Comparison of ENCODE assay signal across 13 cellular contexts in genomic region chr12:70754330-70754741, GRCh38.
DNase-seq lines count a peak whose midpoint lies in the region; ATAC-seq and TF ChIP-seq lines count a peak whose summit lies in the region.
"Had no signal": no experiment of that assay in that cellular context is flagged by ENCODE, and none has a peak within 500 bp of the region (broad histone marks: within the 10 kb centered on the region; RNA-seq: fewer than 3 reads in every experiment).

No MANE protein-coding gene starts in this region.

- peaks cover 23% of the 10 kb centered on the region for H3K4me1 Mint-ChIP-seq in neural progenitor cell
- no peaks in the 10 kb centered on the region for H3K4me1 Mint-ChIP-seq in natural killer cell
- H3K4me1 Mint-ChIP-seq in T-helper 2 cell treated with Interferon-gamma antibody and Interleukin-4, amounts not matched to agents 5 μg/mL and 100 μg/mL, for 36 hours (ENCODE audit: low read depth) = peaks cover 10% of the 10 kb centered on the region

- H3K27me3 ChIP-seq in MG63 (no peaks in the 10 kb centered on the region), neural progenitor cell (no peaks in the 10 kb centered on the region), neuronal stem cell (ENCODE audit: control insufficient read depth in 3 of 3, insufficient read depth in 3 of 3, low read depth in 1 of 3, low read length in 3 of 3) (no peaks in the 10 kb centered on the region)
- H3K27me3 ChIP-seq: SJSA1, thyroid gland had no signal

- H3K9ac ChIP-seq in neural progenitor cell (no peak overlapping the region), neuronal stem cell (ENCODE audit: low read depth, low read length, poor library complexity) (no peak overlapping the region)

- no peak overlapping the region for H3K18ac ChIP-seq in neuronal stem cell (ENCODE audit: low read length)

- no peaks in the 10 kb centered on the region for H4K20me1 ChIP-seq in neural progenitor cell (ENCODE audit: low read depth)

- H3K4me1 ChIP-seq in neural progenitor cell = peaks cover 34% of the 10 kb centered on the region
- peaks cover 3 to 8% of the 10 kb centered on the region in 2 donors for H3K4me1 ChIP-seq in neuronal stem cell (ENCODE audit: control insufficient read depth in 2 of 2, insufficient read depth in 1 of 2, low read depth in 1 of 2, low read length in 2 of 2)
- H3K4me1 ChIP-seq: SJSA1, thyroid gland had no signal

- no peak overlapping the region for H2BK15ac ChIP-seq in neuronal stem cell (ENCODE audit: low read length)

- H3K27me3 Mint-ChIP-seq in neural progenitor cell (ENCODE audit: insufficient read depth, low read depth) = no peaks in the 10 kb centered on the region
- H3K27me3 Mint-ChIP-seq in natural killer cell (ENCODE audit: low read depth in 2 of 2) = peaks cover 15 to 37% of the 10 kb centered on the region in 2 donors
- peaks cover 16% of the 10 kb centered on the region for H3K27me3 Mint-ChIP-seq in T-helper 2 cell treated with Interferon-gamma antibody and Interleukin-4, amounts not matched to agents 5 μg/mL and 100 μg/mL, for 36 hours (ENCODE audit: low read depth)

- peak; percentile 75 for DNase-seq in G401 (ENCODE audit: low spot score)
- DNase-seq in MG63 = no peak
- DNase-seq in coronary artery (ENCODE audit: low spot score) = no peak
- no peak for DNase-seq in neural progenitor cell (ENCODE audit: low spot score)
- DNase-seq in natural killer cell = no peak
- no peak for DNase-seq in germinal center (ENCODE audit: low spot score)
- no peak for DNase-seq in neuronal stem cell (ENCODE audit: low spot score)
- DNase-seq in T-helper 2 cell treated with Interferon-gamma antibody and Interleukin-4, amounts not matched to agents 5 μg/mL and 100 μg/mL, for 36 hours (ENCODE audit: low spot score) = no peak
- DNase-seq: activated CD8-positive, alpha-beta T cell treated with anti-CD3 and anti-CD28 coated beads for 36 hours; left cardiac atrium; NCI-H2029; thyroid gland had no signal

- H3K4me3 ChIP-seq in MG63 (peak overlapping the region; percentile 30), coronary artery (peak overlapping the region; percentile 58), neural progenitor cell (no peak overlapping the region), neuronal stem cell (ENCODE audit: low read length in 2 of 2) (no peak overlapping the region)
- H3K4me3 ChIP-seq: SJSA1, thyroid gland had no signal

- ATAC-seq in natural killer cell = no peak
- ATAC-seq: activated CD8-positive, alpha-beta T cell treated with anti-CD3 and anti-CD28 coated beads for 36 hours; left cardiac atrium had no signal

- H2AFZ ChIP-seq in neural progenitor cell (replicated peaks) (peak overlapping the region; percentile 38), neuronal stem cell (ENCODE audit: low read length) (no peak overlapping the region)

- H3K36me3 Mint-ChIP-seq in neural progenitor cell = no peaks in the 10 kb centered on the region
- H3K36me3 Mint-ChIP-seq in natural killer cell = no peaks in the 10 kb centered on the region
- H3K36me3 Mint-ChIP-seq in T-helper 2 cell treated with Interferon-gamma antibody and Interleukin-4, amounts not matched to agents 5 μg/mL and 100 μg/mL, for 36 hours (ENCODE audit: low read depth) = no peaks in the 10 kb centered on the region

- H3K4me3 Mint-ChIP-seq in neural progenitor cell = no peak overlapping the region
- H3K4me3 Mint-ChIP-seq in natural killer cell = no peak overlapping the region
- H3K4me3 Mint-ChIP-seq in T-helper 2 cell treated with Interferon-gamma antibody and Interleukin-4, amounts not matched to agents 5 μg/mL and 100 μg/mL, for 36 hours = no peak overlapping the region
- H3K4me3 Mint-ChIP-seq: activated CD8-positive, alpha-beta T cell treated with anti-CD3 and anti-CD28 coated beads for 36 hours had no signal

- H2BK12ac ChIP-seq in neuronal stem cell (ENCODE audit: low read length) = no peak overlapping the region

- H3K23ac ChIP-seq in neuronal stem cell (ENCODE audit: low read depth, low read length, poor library complexity) = no peak overlapping the region

- no peaks in the 10 kb centered on the region for H3K79me2 ChIP-seq in neural progenitor cell (ENCODE audit: low read depth)

- H3K79me1 ChIP-seq in neuronal stem cell (ENCODE audit: low read depth, low read length) = no peaks in the 10 kb centered on the region

- H3K4me2 ChIP-seq in neural progenitor cell (no peak overlapping the region), neuronal stem cell (ENCODE audit: insufficient read depth, low read length, poor library complexity, severe bottlenecking) (no peak overlapping the region)

- H3K4ac ChIP-seq in neuronal stem cell (ENCODE audit: low read length) = no peak overlapping the region

- no peak overlapping the region for H4K8ac ChIP-seq in neuronal stem cell (ENCODE audit: low read depth, low read length)

- H2BK5ac ChIP-seq in neuronal stem cell (ENCODE audit: low read length) = no peak overlapping the region

- in situ Hi-C loops in G401 (cut with HindIII; ENCODE audit: low sequenced_read_pairs) = no loop called here

- no peak overlapping the region for H3K27ac ChIP-seq in coronary artery
- H3K27ac ChIP-seq in neural progenitor cell = no peak overlapping the region
- H3K27ac ChIP-seq in neuronal stem cell (replicated peaks; ENCODE audit: low read length) = no peak overlapping the region
- H3K27ac ChIP-seq: SJSA1, thyroid gland had no signal

- TF ChIP-seq CTCF in coronary artery (IDR thresholded peaks at IDR 0.05) = no peak
- TF ChIP-seq CTCF in neural progenitor cell (IDR thresholded peaks at IDR 0.05) = no peak
- TF ChIP-seq CTCF in natural killer cell (IDR thresholded peaks at IDR 0.05) = no peak

- no peak overlapping the region for H3K14ac ChIP-seq in neuronal stem cell (ENCODE audit: low read length)

- H4K91ac ChIP-seq in neuronal stem cell (ENCODE audit: low read depth, low read length, poor library complexity) = no peak overlapping the region

- H3K9me3 ChIP-seq in MG63 = no peaks in the 10 kb centered on the region
- H3K9me3 ChIP-seq in neural progenitor cell (ENCODE audit: low read depth) = no peaks in the 10 kb centered on the region
- H3K9me3 ChIP-seq in neuronal stem cell (replicated peaks in 1 of 2; ENCODE audit: control insufficient read depth in 2 of 2, insufficient read depth in 1 of 2, low read depth in 1 of 2, low read length in 2 of 2) = no peaks in the 10 kb centered on the region
- H3K9me3 ChIP-seq: SJSA1, thyroid gland had no signal

- peaks cover 8% of the 10 kb centered on the region for H3F3A ChIP-seq in neural progenitor cell (ENCODE audit: low read depth)

- H2AK5ac ChIP-seq in neuronal stem cell (ENCODE audit: low read depth, low read length) = no peak overlapping the region

- H3K27ac Mint-ChIP-seq in neural progenitor cell = no peak overlapping the region
- H3K27ac Mint-ChIP-seq in natural killer cell = no peak overlapping the region
- H3K27ac Mint-ChIP-seq in T-helper 2 cell treated with Interferon-gamma antibody and Interleukin-4, amounts not matched to agents 5 μg/mL and 100 μg/mL, for 36 hours = no peak overlapping the region
- H3K27ac Mint-ChIP-seq: activated CD8-positive, alpha-beta T cell treated with anti-CD3 and anti-CD28 coated beads for 36 hours had no signal

- no peaks in the 10 kb centered on the region for H3K9me3 Mint-ChIP-seq in neural progenitor cell
- H3K9me3 Mint-ChIP-seq in natural killer cell = no peaks in the 10 kb centered on the region
- H3K9me3 Mint-ChIP-seq in T-helper 2 cell treated with Interferon-gamma antibody and Interleukin-4, amounts not matched to agents 5 μg/mL and 100 μg/mL, for 36 hours = no peaks in the 10 kb centered on the region
- H3K9me3 Mint-ChIP-seq: activated CD8-positive, alpha-beta T cell treated with anti-CD3 and anti-CD28 coated beads for 36 hours had no signal

- no peak overlapping the region for H2BK120ac ChIP-seq in neuronal stem cell (ENCODE audit: low read depth, low read length)

- intact Hi-C loops in natural killer cell (cut with micrococcal nuclease) = no loop called here

- WGBS in neuronal stem cell (ENCODE audit: extremely low coverage in 2 of 2, insufficient read length in 2 of 2, insufficient replicate concordance in 1 of 2), 2 donors = no CpG with 5 or more reads among the region's 6 CpGs

- no peaks in the 10 kb centered on the region for H3K36me3 ChIP-seq in MG63
- H3K36me3 ChIP-seq in neural progenitor cell = no peaks in the 10 kb centered on the region
- H3K36me3 ChIP-seq in neuronal stem cell (replicated peaks in 1 of 2; ENCODE audit: control insufficient read depth in 2 of 2, insufficient read depth in 2 of 2, low read length in 2 of 2) = no peaks in the 10 kb centered on the region
- H3K36me3 ChIP-seq: SJSA1, thyroid gland had no signal

Comparison
In these comparisons a context has a peak if more than half of its experiments do, and no peak if none do; other contexts are left out.
1. H3K4me3 ChIP-seq: peak in MG63 (single experiment) and coronary artery (single experiment); none in neural progenitor cell (single experiment) and neuronal stem cell (0 of 2).